In the genomic region with DNA sequence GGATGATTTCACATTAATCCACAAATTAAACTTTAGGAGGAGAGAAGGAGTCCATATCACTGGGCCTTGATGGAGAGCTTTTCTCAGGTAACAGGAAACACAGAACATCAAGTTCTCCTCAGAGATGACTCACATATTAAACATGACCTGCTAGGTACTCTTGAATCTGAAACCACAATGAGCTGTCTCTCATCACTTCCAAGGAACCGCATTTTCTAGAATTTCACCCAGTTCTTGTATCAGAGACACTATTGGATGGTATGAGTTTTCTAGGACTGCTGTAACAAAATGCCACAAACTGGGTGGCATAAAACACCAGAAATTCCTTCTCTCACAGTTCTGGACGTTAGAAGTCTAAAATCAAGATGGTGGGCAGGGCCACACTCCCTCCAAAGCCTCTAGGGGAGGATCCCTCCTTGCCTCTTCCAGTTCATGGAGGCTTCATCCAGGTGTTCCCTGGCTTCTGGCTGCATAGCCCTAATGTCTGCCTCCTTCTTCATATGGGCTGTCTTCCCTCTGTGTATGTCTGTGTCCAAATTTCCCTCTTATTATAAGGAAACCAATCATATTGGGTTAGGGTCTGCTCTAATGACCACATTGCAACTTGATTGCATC, we compare ENCODE assay signal across 11 cellular contexts. TPM values are rescaled to one million over a fixed set of nuclear protein-coding genes. Genes with fewer than 3 reads are reported as not detected.
DNase-seq lines count a peak whose midpoint lies in the region; ATAC-seq and TF ChIP-seq lines count a peak whose summit lies in the region.
"Had no signal": no experiment of that assay in that cellular context is flagged by ENCODE, and none has a peak within 500 bp of the region (broad histone marks: within the 10 kb centered on the region; RNA-seq: fewer than 3 reads in every experiment).

No MANE protein-coding gene starts in this region.

- no peaks in the 10 kb centered on the region for H3K27me3 ChIP-seq in esophagus squamous epithelium
- no peaks in the 10 kb centered on the region for H3K27me3 ChIP-seq in adrenal gland

- TF ChIP-seq CTCF in esophagus squamous epithelium (IDR thresholded peaks at IDR 0.05) (no peak), adrenal gland (IDR thresholded peaks at IDR 0.05) (no peak)

- ATAC-seq in activated CD4-positive, CD25-positive, alpha-beta regulatory T cell treated with anti-CD3 and anti-CD28 coated beads, Interleukin-2, amount 50 U/mL, for 24 hours, result peak; percentile 72 to 81
- peak; percentile 79 for ATAC-seq in stimulated activated naive CD8-positive, alpha-beta T cell treated with anti-CD3 and anti-CD28 coated beads, Interleukin-15, Interleukin-2, amounts not matched to agents 100 U/mL and 50 U/mL, for 24 hours
- ATAC-seq in GM18505 (IDR thresholded peaks at IDR 0.05; ENCODE audit: unreplicated experiment), result no peak

- H3K9me3 ChIP-seq in esophagus squamous epithelium, result no peaks in the 10 kb centered on the region
- no peaks in the 10 kb centered on the region for H3K9me3 ChIP-seq in adrenal gland (replicated peaks in 1 of 3)

- H3K4me3 ChIP-seq in esophagus squamous epithelium (no peak overlapping the region), adrenal gland (no peak overlapping the region)

- no peak for DNase-seq in activated CD4-positive, CD25-positive, alpha-beta regulatory T cell treated with anti-CD3 and anti-CD28 coated beads, Interleukin-2, amount 50 U/mL, for 72 hours
- DNase-seq in T1000 (lab: John Stamatoyannopoulos, UW), result peak; percentile 57
- DNase-seq in esophagus squamous epithelium (lab: John Stamatoyannopoulos, UW), result no peak
- no peak for DNase-seq in stimulated activated naive CD8-positive, alpha-beta T cell treated with anti-CD3 and anti-CD28 coated beads, Interleukin-15, Interleukin-2, amounts not matched to agents 100 U/mL and 50 U/mL, for 24 hours
- DNase-seq in SKM-1 (lab: John Stamatoyannopoulos, UW; ENCODE audit: unreplicated experiment), result no peak
- no peak for DNase-seq in adrenal gland
- DNase-seq: activated B cell treated with CpG ODN at 0.5 μM for 24 hours; effector CD4-positive, alpha-beta T cell; NCI-H1694 had no signal

- WGBS in esophagus squamous epithelium, 2 donors, result 50 to 61% methylated on average over 2 of the region's 2 CpGs
- WGBS in adrenal gland, 4 donors, result 80 to 92% (median 89%) methylated on average over 2 of the region's 2 CpGs

- H3K27ac ChIP-seq in esophagus squamous epithelium (peak overlapping the region; percentile 27 to 78 (median 60)), adrenal gland (peak overlapping the region in 1 of 5 donors; percentile 34)

- no peaks in the 10 kb centered on the region for H3K36me3 ChIP-seq in esophagus squamous epithelium
- no peaks in the 10 kb centered on the region for H3K36me3 ChIP-seq in adrenal gland (replicated peaks in 1 of 2)

- intact Hi-C loops in esophagus squamous epithelium (cut with DNase I) (no loop called here), adrenal gland (cut with DNase I) (no loop called here)

- TF ChIP-seq POLR2A in esophagus squamous epithelium (IDR thresholded peaks at IDR 0.05) (no peak), GM18505 (IDR thresholded peaks at IDR 0.05; ENCODE audit: borderline replicate concordance, extremely low read depth, insufficient read depth, insufficient read length) (no peak), adrenal gland (IDR thresholded peaks at IDR 0.05) (no peak)

- H3K4me1 ChIP-seq in esophagus squamous epithelium, result peaks cover 9 to 29% (median 21%) of the 10 kb centered on the region in 3 donors
- H3K4me1 ChIP-seq in adrenal gland (replicated peaks in 1 of 2), result no peaks in the 10 kb centered on the region

RNA-seq across cellular contexts. Expression of gene RASL11B, which starts 38.5 kb away (rescaled TPM):
- under 1 TPM; 0.15 to 0.97 (median 0.83) TPM for total RNA-seq in esophagus squamous epithelium
- 10 to 100 TPM in 1 of 8 donors, 1 to 10 TPM in 7; 1.3 to 11.0 (median 4.2) TPM for total RNA-seq in adrenal gland
- polyA plus RNA-seq in adrenal gland, result 1 to 10 TPM; 2.8 to 3.1 (median 3.1) TPM
- total RNA-seq: activated B cell treated with CpG ODN at 0.5 μM for 24 hours had no signal
